13 cellular contexts compared by ENCODE assay signal in genomic region chr3:184756151-184756681, GRCh38. TPM values are rescaled to one million over a fixed set of nuclear protein-coding genes. Genes with fewer than 3 reads are reported as not detected.
DNase-seq lines count a peak whose midpoint lies in the region; ATAC-seq and TF ChIP-seq lines count a peak whose summit lies in the region.
"Had no signal": no experiment of that assay in that cellular context is flagged by ENCODE, and none has a peak within 500 bp of the region (broad histone marks: within the 10 kb centered on the region; RNA-seq: fewer than 3 reads in every experiment).

No MANE protein-coding gene starts in this region.

- H3K4me2 ChIP-seq in hepatocyte: peak overlapping the region; percentile 64

- H3K27me3 ChIP-seq in HUES48 (ENCODE audit: control insufficient read depth, insufficient read depth, low read length): peaks cover 5% of the 10 kb centered on the region; the same call in 1 of the 2 replicates
- H3K27me3 ChIP-seq in RWPE2 (ENCODE audit: insufficient read depth, poor library complexity, severe bottlenecking): no peaks in the 10 kb centered on the region
- H3K27me3 ChIP-seq in hepatocyte: no peaks in the 10 kb centered on the region

- no peak overlapping the region for H3K27ac Mint-ChIP-seq in activated CD4-positive, alpha-beta memory T cell treated with anti-CD3 and anti-CD28 coated beads, Interleukin-2, amount 10 ng/mL, durations not matched to agents 7 days and 5 days
- H3K27ac Mint-ChIP-seq: activated CD8-positive, alpha-beta T cell treated with anti-CD3 and anti-CD28 coated beads for 36 hours; activated naive CD8-positive, alpha-beta T cell treated with anti-CD3 and anti-CD28 coated beads, Interleukin-2, amount 10 ng/mL, durations not matched to agents 7 days and 5 days; stimulated activated naive CD8-positive, alpha-beta T cell treated with anti-CD3 and anti-CD28 coated beads, Interleukin-15, Interleukin-2, amounts not matched to agents 100 ng/mL and 50 ng/mL, for 24 hours had no signal

- no peak overlapping the region for H3K4me3 Mint-ChIP-seq in activated CD4-positive, alpha-beta memory T cell treated with anti-CD3 and anti-CD28 coated beads, Interleukin-2, amount 10 ng/mL, durations not matched to agents 7 days and 5 days
- H3K4me3 Mint-ChIP-seq: activated CD8-positive, alpha-beta T cell treated with anti-CD3 and anti-CD28 coated beads for 36 hours; activated naive CD8-positive, alpha-beta T cell treated with anti-CD3 and anti-CD28 coated beads, Interleukin-2, amount 10 ng/mL, durations not matched to agents 7 days and 5 days; stimulated activated naive CD8-positive, alpha-beta T cell treated with anti-CD3 and anti-CD28 coated beads, Interleukin-15, Interleukin-2, amounts not matched to agents 100 ng/mL and 50 ng/mL, for 24 hours had no signal

- DNase-seq in RWPE2 (ENCODE audit: low spot score) (no peak), hepatocyte (ENCODE audit: low spot score) (no peak), NCI-H146 treated with DMSO at 0.1 percent for 48 hours (lab: John Stamatoyannopoulos, UW; ENCODE audit: unreplicated experiment) (no peak), amygdala (lab: John Stamatoyannopoulos, UW) (no peak), activated gamma-delta T cell treated with Interleukin-2 at 50 U/mL for 16 hours (no peak)
- DNase-seq in activated CD4-positive, alpha-beta memory T cell treated with anti-CD3 and anti-CD28 coated beads, Interleukin-2, amount 10 ng/mL, durations not matched to agents 7 days and 5 days: no peak
- DNase-seq: activated CD8-positive, alpha-beta T cell treated with anti-CD3 and anti-CD28 coated beads for 36 hours; activated naive CD8-positive, alpha-beta T cell treated with anti-CD3 and anti-CD28 coated beads, Interleukin-2, amount 10 ng/mL, durations not matched to agents 7 days and 5 days; DMS79 treated with DMSO at 0.1 percent for 48 hours; NCI-H1930 had no signal

- POLR2A ChIA-PET in activated CD4-positive, alpha-beta memory T cell treated with anti-CD3 and anti-CD28 coated beads, Interleukin-2, amount 10 ng/mL, durations not matched to agents 7 days and 5 days (lab: Charles Lee): no interaction called here

- no peaks in the 10 kb centered on the region for H3K4me1 Mint-ChIP-seq in activated CD4-positive, alpha-beta memory T cell treated with anti-CD3 and anti-CD28 coated beads, Interleukin-2, amount 10 ng/mL, durations not matched to agents 7 days and 5 days

- peaks cover 29% of the 10 kb centered on the region for H3K4me1 ChIP-seq in HUES48 (ENCODE audit: control insufficient read depth, insufficient read depth, low read length)
- peaks cover 6% of the 10 kb centered on the region for H3K4me1 ChIP-seq in RWPE2 (ENCODE audit: insufficient read depth, poor library complexity, severe bottlenecking)
- H3K4me1 ChIP-seq in hepatocyte (ENCODE audit: insufficient read depth): peaks cover 38% of the 10 kb centered on the region

- CTCF ChIA-PET in activated CD4-positive, alpha-beta memory T cell treated with anti-CD3 and anti-CD28 coated beads, Interleukin-2, amount 10 ng/mL, durations not matched to agents 7 days and 5 days (lab: Charles Lee): interaction anchor here (1.2 kb wide), 1 partner anchor 195 kb away, joined by 3 read pairs; no protein-coding TSS in a partner anchor

- no peak overlapping the region for H2AFZ ChIP-seq in hepatocyte

- H3K36me3 Mint-ChIP-seq in activated CD4-positive, alpha-beta memory T cell treated with anti-CD3 and anti-CD28 coated beads, Interleukin-2, amount 10 ng/mL, durations not matched to agents 7 days and 5 days (ENCODE audit: low read depth): no peaks in the 10 kb centered on the region

- no peaks in the 10 kb centered on the region for H3K9me3 Mint-ChIP-seq in activated CD4-positive, alpha-beta memory T cell treated with anti-CD3 and anti-CD28 coated beads, Interleukin-2, amount 10 ng/mL, durations not matched to agents 7 days and 5 days
- H3K9me3 Mint-ChIP-seq: activated CD8-positive, alpha-beta T cell treated with anti-CD3 and anti-CD28 coated beads for 36 hours; activated naive CD8-positive, alpha-beta T cell treated with anti-CD3 and anti-CD28 coated beads, Interleukin-2, amount 10 ng/mL, durations not matched to agents 7 days and 5 days; stimulated activated naive CD8-positive, alpha-beta T cell treated with anti-CD3 and anti-CD28 coated beads, Interleukin-15, Interleukin-2, amounts not matched to agents 100 ng/mL and 50 ng/mL, for 24 hours had no signal

- H3K27me3 Mint-ChIP-seq in activated CD4-positive, alpha-beta memory T cell treated with anti-CD3 and anti-CD28 coated beads, Interleukin-2, amount 10 ng/mL, durations not matched to agents 7 days and 5 days: peaks cover 1% of the 10 kb centered on the region
- H3K27me3 Mint-ChIP-seq: activated CD8-positive, alpha-beta T cell treated with anti-CD3 and anti-CD28 coated beads for 36 hours; stimulated activated naive CD8-positive, alpha-beta T cell treated with anti-CD3 and anti-CD28 coated beads, Interleukin-15, Interleukin-2, amounts not matched to agents 100 ng/mL and 50 ng/mL, for 24 hours had no signal

- H3K4me3 ChIP-seq in HUES48 (ENCODE audit: low read depth, low read length) (peak overlapping the region; percentile 4; the same call in 1 of the 2 replicates), RWPE2 (ENCODE audit: severe bottlenecking) (no peak overlapping the region), hepatocyte (no peak overlapping the region), skin epidermis (no peak overlapping the region)

- 50% methylated on average over 6 of the region's 6 CpGs for WGBS in hepatocyte (ENCODE audit: low lambda C conversion rate, missing lambda C conversion rate)

- H3K27ac ChIP-seq in HUES48 (ENCODE audit: low read depth, low read length) (peak overlapping the region; percentile 22), RWPE2 (ENCODE audit: poor library complexity, severe bottlenecking) (no peak overlapping the region), hepatocyte (peak overlapping the region; percentile 89), skin epidermis (peak overlapping the region in 15 of 21 experiments; percentile 22 to 84 (median 64))

- no peaks in the 10 kb centered on the region for H3K36me3 ChIP-seq in HUES48 (ENCODE audit: control insufficient read depth, insufficient read depth, low read length)
- no peaks in the 10 kb centered on the region for H3K36me3 ChIP-seq in RWPE2 (ENCODE audit: low read depth)
- H3K36me3 ChIP-seq in hepatocyte (replicated peaks; ENCODE audit: insufficient read depth, low read depth): no peaks in the 10 kb centered on the region

- no peak for TF ChIP-seq CTCF in RWPE2 (IDR thresholded peaks at IDR 0.05; ENCODE audit: poor library complexity, severe bottlenecking)
- TF ChIP-seq CTCF in hepatocyte (IDR thresholded peaks at IDR 0.05; ENCODE audit: poor library complexity): no peak

- no peaks in the 10 kb centered on the region for H3K9me2 ChIP-seq in hepatocyte (replicated peaks; ENCODE audit: insufficient read depth)

- no peaks in the 10 kb centered on the region for H3K79me2 ChIP-seq in hepatocyte

- H4K20me1 ChIP-seq in hepatocyte (ENCODE audit: insufficient read depth, poor library complexity, severe bottlenecking): no peaks in the 10 kb centered on the region

- H3K9me3 ChIP-seq in HUES48 (ENCODE audit: control insufficient read depth, insufficient read depth, low read length) (no peaks in the 10 kb centered on the region), RWPE2 (ENCODE audit: severe bottlenecking) (no peaks in the 10 kb centered on the region), hepatocyte (ENCODE audit: low read depth) (no peaks in the 10 kb centered on the region)

- peak; percentile 43; the same call in 2 of the 3 replicates for ATAC-seq in RWPE2 (ENCODE audit: low read depth)
- ATAC-seq: activated CD8-positive, alpha-beta T cell treated with anti-CD3 and anti-CD28 coated beads for 36 hours had no signal

- H3K9ac ChIP-seq in HUES48 (ENCODE audit: low read depth, low read length): no peak overlapping the region

RNA-seq across cellular contexts. Expression of gene MAGEF1, which starts 44.4 kb away (rescaled TPM):
- total RNA-seq in hepatocyte: 57.6 and 66.5 TPM in 2 replicates
- 74.4 and 74.9 TPM in 2 replicates for polyA plus RNA-seq in hepatocyte
- total RNA-seq in activated CD4-positive, alpha-beta memory T cell treated with anti-CD3 and anti-CD28 coated beads, Interleukin-2, amount 10 ng/mL, durations not matched to agents 7 days and 5 days: 1 to 10 TPM; 5.3 to 5.8 TPM

RNA-seq across cellular contexts. Expression of gene VPS8, which starts 55.8 kb away (rescaled TPM):
- 61.9 and 62.4 TPM in 2 replicates for total RNA-seq in hepatocyte
- polyA plus RNA-seq in hepatocyte: 20.5 and 24.9 TPM in 2 replicates
- 10 to 100 TPM; 60.8 to 61.2 TPM for total RNA-seq in activated CD4-positive, alpha-beta memory T cell treated with anti-CD3 and anti-CD28 coated beads, Interleukin-2, amount 10 ng/mL, durations not matched to agents 7 days and 5 days
